ENCODE assay signal across 17 cellular contexts in genomic region chr5:52063186-52063585, GRCh38.
DNase-seq lines count a peak whose midpoint lies in the region; FAIRE-seq and TF ChIP-seq lines count a peak whose summit lies in the region.
"Had no signal": no experiment of that assay in that cellular context is flagged by ENCODE, and none has a peak within 500 bp of the region (broad histone marks: within the 10 kb centered on the region; RNA-seq: fewer than 3 reads in every experiment).

No MANE protein-coding gene starts in this region.

- no peak for FAIRE-seq in bronchial epithelial cell (lab: Jason Lieb, UNC)
- no peak for FAIRE-seq in urothelium cell line (lab: Jason Lieb, UNC)
- FAIRE-seq: A549 had no signal

- TF ChIP-seq CTCF in A673 (conservative IDR thresholded peaks at IDR 0.05; ENCODE audit: low read depth, low read length): no peak
- TF ChIP-seq CTCF in bronchial epithelial cell (IDR thresholded peaks at IDR 0.05; ENCODE audit: insufficient read depth, low read length, severe bottlenecking): no peak
- no peak for TF ChIP-seq CTCF in type B pancreatic cell (conservative IDR thresholded peaks at IDR 0.05)
- no peak for TF ChIP-seq CTCF in MCF 10A (IDR thresholded peaks at IDR 0.05; ENCODE audit: unreplicated experiment)

- H3K27ac ChIP-seq in A673 (ENCODE audit: low read depth, low read length, poor library complexity, severe bottlenecking): no peak overlapping the region
- H3K27ac ChIP-seq: 22Rv1, A549, BLaER1 had no signal

- BruUV-seq in A673 (replicated peaks; lab: Mats Ljungman, UMichigan) (no TSS peak), MCF 10A (replicated peaks; lab: Mats Ljungman, UMichigan) (no TSS peak)

- H3K4me1 ChIP-seq in A673 (ENCODE audit: insufficient read depth, low read length, poor library complexity, severe bottlenecking): no peaks in the 10 kb centered on the region
- H3K4me1 ChIP-seq: A549, BLaER1 had no signal

- intact Hi-C loops in A673 (cut with micrococcal nuclease; ENCODE audit: unreplicated experiment) (no loop called here), MCF 10A (cut with micrococcal nuclease) (no loop called here)

- H3K4me3 Mint-ChIP-seq in type B pancreatic cell (no peak overlapping the region), MCF 10A (ENCODE audit: unreplicated experiment) (no peak overlapping the region)
- H3K4me3 Mint-ChIP-seq: CD14-positive monocyte; CD4-positive, alpha-beta memory T cell had no signal

- CTCF ChIA-PET in A673 (lab: Charles Lee) (no interaction called here), MCF 10A (lab: Yijun Ruan, JAX) (interaction anchor here (0.7 kb wide), 1 partner anchor 88 kb away, joined by 3 read pairs; no protein-coding TSS in a partner anchor)

- H3K27me3 ChIP-seq in A673 (replicated peaks; ENCODE audit: insufficient read depth, low read depth, low read length, poor library complexity) (no peaks in the 10 kb centered on the region), bronchial epithelial cell (ENCODE audit: control insufficient read depth, insufficient read depth, low read length) (no peaks in the 10 kb centered on the region)
- H3K27me3 ChIP-seq: BLaER1 had no signal

- POLR2A ChIA-PET in A673 (lab: Charles Lee; ENCODE audit: low non-redundant PET) (no interaction called here), MCF 10A (lab: Yijun Ruan, JAX) (no interaction called here)

- no peak overlapping the region for H3K4me3 ChIP-seq in A673 (ENCODE audit: low read depth, low read length, poor library complexity, severe bottlenecking)
- H3K4me3 ChIP-seq in bronchial epithelial cell (ENCODE audit: low read depth, low read length): no peak overlapping the region
- H3K4me3 ChIP-seq: A549, BLaER1 had no signal

- H3K27me3 Mint-ChIP-seq in type B pancreatic cell: no peaks in the 10 kb centered on the region
- H3K27me3 Mint-ChIP-seq in MCF 10A (ENCODE audit: insufficient read depth, unreplicated experiment): peaks cover 12% of the 10 kb centered on the region
- H3K27me3 Mint-ChIP-seq: CD4-positive, alpha-beta memory T cell had no signal

- peak; percentile 4 for DNase-seq in A673 (ENCODE audit: low spot score)
- DNase-seq in HT1080 (ENCODE audit: low read depth): peak; percentile 37
- DNase-seq in bronchial epithelial cell (ENCODE audit: low read depth): peak; percentile 29
- peak; percentile 5 for DNase-seq in urothelium cell line (ENCODE audit: low spot score)
- no peak for DNase-seq in type B pancreatic cell (ENCODE audit: extremely low spot score, unreplicated experiment)
- no peak for DNase-seq in MCF 10A (ENCODE audit: unreplicated experiment)
- no peak for DNase-seq in NCI-H2196 (lab: John Stamatoyannopoulos, UW; ENCODE audit: unreplicated experiment)
- DNase-seq: DMS153, DMS79, GF-D8, GOT3, H7 had no signal

- peaks cover 9% of the 10 kb centered on the region for H3K9me3 ChIP-seq in A673 (ENCODE audit: low read depth, low read length, poor library complexity, severe bottlenecking)
- H3K9me3 ChIP-seq: A549, BLaER1 had no signal

- H3K4me1 Mint-ChIP-seq in type B pancreatic cell (ENCODE audit: unreplicated experiment): no peaks in the 10 kb centered on the region
- H3K4me1 Mint-ChIP-seq in MCF 10A (ENCODE audit: insufficient read depth, unreplicated experiment): no peaks in the 10 kb centered on the region
- H3K4me1 Mint-ChIP-seq: CD14-positive monocyte; CD4-positive, alpha-beta memory T cell had no signal

- H3K36me3 Mint-ChIP-seq in type B pancreatic cell (no peaks in the 10 kb centered on the region), MCF 10A (ENCODE audit: insufficient read depth, unreplicated experiment) (no peaks in the 10 kb centered on the region)
- H3K36me3 Mint-ChIP-seq: CD14-positive monocyte; CD4-positive, alpha-beta memory T cell had no signal

- no peak overlapping the region for H3K27ac Mint-ChIP-seq in type B pancreatic cell
- no peak overlapping the region for H3K27ac Mint-ChIP-seq in MCF 10A (ENCODE audit: low read depth, unreplicated experiment)
- H3K27ac Mint-ChIP-seq: CD14-positive monocyte; CD4-positive, alpha-beta memory T cell had no signal

- H3K36me3 ChIP-seq in A673 (ENCODE audit: insufficient read depth, low read length, poor library complexity, severe bottlenecking): no peaks in the 10 kb centered on the region
- no peaks in the 10 kb centered on the region for H3K36me3 ChIP-seq in bronchial epithelial cell (ENCODE audit: control insufficient read depth, insufficient read depth, low read length)
- H3K36me3 ChIP-seq: BLaER1 had no signal

- H3K9me3 Mint-ChIP-seq in type B pancreatic cell (peaks cover 2% of the 10 kb centered on the region), MCF 10A (ENCODE audit: unreplicated experiment) (no peaks in the 10 kb centered on the region)

Comparison
In these comparisons a context has a peak if more than half of its experiments do, and no peak if none do; other contexts are left out.
1. DNase-seq: peak in A673 (single experiment), HT1080 (single experiment), bronchial epithelial cell (single experiment) and urothelium cell line (single experiment); none in type B pancreatic cell (single experiment), MCF 10A (single experiment) and NCI-H2196 (single experiment).